ENCODE assay signal across 11 cellular contexts in genomic region chr4:2287594-2287915, GRCh38.
"Had no signal": no experiment of that assay in that cellular context is flagged by ENCODE, and none has a peak within 500 bp of the region (broad histone marks: within the 10 kb centered on the region; RNA-seq: fewer than 3 reads in every experiment).

No MANE protein-coding gene starts in this region.

- H3K36me3 Mint-ChIP-seq: activated CD4-positive, alpha-beta memory T cell treated with anti-CD3 and anti-CD28 coated beads for 36 hours; activated naive CD8-positive, alpha-beta T cell had no signal

- H3K4me1 ChIP-seq: foreskin keratinocyte, psoas muscle had no signal

- H3K4me3 ChIP-seq: psoas muscle had no signal

- H3K27ac ChIP-seq: brain microvascular endothelial cell, foreskin keratinocyte, psoas muscle had no signal

- DNase-seq: activated CD4-positive, alpha-beta memory T cell treated with anti-CD3 and anti-CD28 coated beads for 36 hours; amygdala; brain microvascular endothelial cell; foreskin keratinocyte; stimulated activated CD4-positive, alpha-beta T cell treated with anti-CD3 and anti-CD28 coated beads, Interleukin-4, amount 100 ng/mL, for 1 hour had no signal

- H3K9me3 ChIP-seq: psoas muscle had no signal

- H3K27ac Mint-ChIP-seq: activated CD4-positive, alpha-beta memory T cell treated with anti-CD3 and anti-CD28 coated beads for 36 hours; activated naive CD8-positive, alpha-beta T cell; stimulated activated naive CD8-positive, alpha-beta T cell treated with anti-CD3 and anti-CD28 coated beads, Interleukin-15, Interleukin-2, amounts not matched to agents 100 ng/mL and 50 ng/mL, for 24 hours had no signal

- H3K9me3 Mint-ChIP-seq: activated CD4-positive, alpha-beta memory T cell treated with anti-CD3 and anti-CD28 coated beads for 36 hours; activated T-cell treated with anti-CD3 and anti-CD28 coated beads, Interleukin-2, amount 50 U/mL, for 4 hours; stimulated activated naive CD8-positive, alpha-beta T cell treated with anti-CD3 and anti-CD28 coated beads, Interleukin-15, Interleukin-2, amounts not matched to agents 100 ng/mL and 50 ng/mL, for 24 hours had no signal

- H3K4me3 Mint-ChIP-seq: activated CD4-positive, alpha-beta memory T cell treated with anti-CD3 and anti-CD28 coated beads for 36 hours; activated naive CD8-positive, alpha-beta T cell; activated T-cell treated with anti-CD3 and anti-CD28 coated beads, Interleukin-2, amount 50 U/mL, for 4 hours; stimulated activated naive CD8-positive, alpha-beta T cell treated with anti-CD3 and anti-CD28 coated beads, Interleukin-15, Interleukin-2, amounts not matched to agents 100 ng/mL and 50 ng/mL, for 24 hours had no signal

- ATAC-seq: activated CD4-positive, CD25-positive, alpha-beta regulatory T cell treated with anti-CD3 and anti-CD28 coated beads, Interleukin-2, amount 50 U/mL, for 24 hours; activated T-cell treated with anti-CD3 and anti-CD28 coated beads, Interleukin-2, amount 50 U/mL, for 4 hours; foreskin keratinocyte; left lobe of liver; psoas muscle had no signal

- H3K27me3 Mint-ChIP-seq: activated CD4-positive, alpha-beta memory T cell treated with anti-CD3 and anti-CD28 coated beads for 36 hours; activated naive CD8-positive, alpha-beta T cell; stimulated activated naive CD8-positive, alpha-beta T cell treated with anti-CD3 and anti-CD28 coated beads, Interleukin-15, Interleukin-2, amounts not matched to agents 100 ng/mL and 50 ng/mL, for 24 hours had no signal

- H3K27me3 ChIP-seq: brain microvascular endothelial cell had no signal

- H3K36me3 ChIP-seq: brain microvascular endothelial cell had no signal
